In the genomic region with DNA sequence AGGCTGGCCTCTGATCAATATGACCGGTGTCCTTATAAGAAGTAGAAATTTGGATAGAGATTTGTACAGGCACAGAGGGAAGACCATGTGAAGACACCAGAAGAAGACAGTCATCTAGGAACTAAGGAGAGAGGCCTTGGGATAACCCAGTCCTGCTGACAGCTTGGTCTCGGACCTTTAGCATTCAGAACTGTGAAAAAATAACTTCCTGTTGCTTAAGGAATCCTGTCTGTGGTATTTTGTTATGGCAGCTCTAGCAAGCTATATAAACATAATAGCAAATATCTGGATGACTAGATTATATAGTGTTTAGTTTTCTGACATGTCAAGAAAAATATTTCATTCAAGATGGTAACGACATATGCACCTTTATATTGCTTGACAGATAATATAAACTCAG, we compare ENCODE assay signal across 22 cellular contexts.
DNase-seq lines count a peak whose midpoint lies in the region; ATAC-seq and TF ChIP-seq lines count a peak whose summit lies in the region.
"Had no signal": no experiment of that assay in that cellular context is flagged by ENCODE, and none has a peak within 500 bp of the region (broad histone marks: within the 10 kb centered on the region; RNA-seq: fewer than 3 reads in every experiment).

No MANE protein-coding gene starts in this region.

- H3K27ac ChIP-seq in HUES48 (ENCODE audit: low read depth, low read length) (peak overlapping the region; percentile 95), brain microvascular endothelial cell (no peak overlapping the region), iPS-20b (ENCODE audit: low read length) (no peak overlapping the region), breast epithelium (no peak overlapping the region)

- H3K27me3 Mint-ChIP-seq in CD14-positive monocyte (ENCODE audit: low read depth in 3 of 3), result no peaks in the 10 kb centered on the region

- no peaks in the 10 kb centered on the region for H3K36me3 Mint-ChIP-seq in CD14-positive monocyte
- H3K36me3 Mint-ChIP-seq: CD8-positive, alpha-beta T cell had no signal

- H3K4me1 Mint-ChIP-seq in CD14-positive monocyte, result peaks cover 30% of the 10 kb centered on the region

- ATAC-seq in GM19023 (IDR thresholded peaks at IDR 0.05; ENCODE audit: unreplicated experiment) (no peak), GM21526 (IDR thresholded peaks at IDR 0.05; ENCODE audit: low FRiP score, unreplicated experiment) (no peak)
- ATAC-seq: CD8-positive, alpha-beta T cell; HepG2; SK-N-SH treated with all-trans-retinoic acid at 6 μM for 48 hours had no signal

- in situ Hi-C loops in brain microvascular endothelial cell (cut with HindIII; ENCODE audit: low pct_ligation_motif_present, low sequenced_read_pairs), result no loop called here

- DNase-seq in CD14-positive monocyte (ENCODE audit: low spot score), result no peak
- DNase-seq in brain microvascular endothelial cell, result peak; percentile 43
- DNase-seq in NCI-H524 (lab: John Stamatoyannopoulos, UW), result no peak
- DNase-seq in breast epithelium (ENCODE audit: low spot score in 2 of 2), result no peak
- DNase-seq: BE2C; Calu3; CD8-positive, alpha-beta T cell; DMS53; GOT3; KG1; NCI-H1417 treated with DMSO at 0.1 percent for 48 hours; NCI-H187 treated with DMSO at 0.1 percent for 48 hours; NCI-H2227 treated with DMSO at 0.1 percent for 48 hours; NCI-H510A treated with DMSO at 0.1 percent for 48 hours; NCI-H82; SHP77 treated with DMSO at 0.1 percent for 48 hours had no signal

- TF ChIP-seq CTCF in CD14-positive monocyte (IDR thresholded peaks at IDR 0.05) (no peak), brain microvascular endothelial cell (IDR thresholded peaks at IDR 0.05; ENCODE audit: low read depth, low read length, missing control alignments) (no peak), breast epithelium (IDR thresholded peaks at IDR 0.05) (no peak)

- H3K36me3 ChIP-seq in HUES48 (ENCODE audit: control insufficient read depth, insufficient read depth, low read length), result no peaks in the 10 kb centered on the region
- H3K36me3 ChIP-seq in brain microvascular endothelial cell (replicated peaks), result no peaks in the 10 kb centered on the region
- H3K36me3 ChIP-seq in iPS-20b (ENCODE audit: insufficient read depth, low read depth, low read length), result no peaks in the 10 kb centered on the region
- H3K36me3 ChIP-seq in breast epithelium, result no peaks in the 10 kb centered on the region
- H3K36me3 ChIP-seq: BE2C had no signal

- H3K4me1 ChIP-seq in HUES48 (ENCODE audit: control insufficient read depth, insufficient read depth, low read length) (peaks cover 66% of the 10 kb centered on the region), iPS-20b (ENCODE audit: insufficient read depth, low read length) (peaks cover 62% of the 10 kb centered on the region), breast epithelium (no peaks in the 10 kb centered on the region)
- H3K4me1 ChIP-seq: BE2C had no signal

- H3K9ac ChIP-seq in HUES48 (ENCODE audit: low read depth, low read length) (no peak overlapping the region), iPS-20b (ENCODE audit: low read depth, low read length) (no peak overlapping the region)

- peak overlapping the region; percentile 2 to 76 for H3K4me3 Mint-ChIP-seq in CD14-positive monocyte
- H3K4me3 Mint-ChIP-seq: CD8-positive, alpha-beta T cell had no signal

- H3K9me3 ChIP-seq in HUES48 (ENCODE audit: control insufficient read depth, insufficient read depth, low read length) (peaks cover 8% of the 10 kb centered on the region), iPS-20b (ENCODE audit: insufficient read depth, low read depth, low read length) (no peaks in the 10 kb centered on the region), breast epithelium (no peaks in the 10 kb centered on the region)
- H3K9me3 ChIP-seq: BE2C had no signal

- H3K4me3 ChIP-seq in HUES48 (ENCODE audit: low read depth, low read length), result no peak overlapping the region
- H3K4me3 ChIP-seq in brain microvascular endothelial cell (ENCODE audit: low read depth, low read length), result no peak overlapping the region
- H3K4me3 ChIP-seq in iPS-20b (ENCODE audit: low read length), result 0 out of 2 replicates have a peak overlapping the region, but pooled peaks have one; percentile 43
- H3K4me3 ChIP-seq in breast epithelium, result no peak overlapping the region

- TF ChIP-seq POLR2A in breast epithelium (IDR thresholded peaks at IDR 0.05), result no peak

- H3K27me3 ChIP-seq in HUES48 (ENCODE audit: control insufficient read depth, insufficient read depth, low read length) (no peaks in the 10 kb centered on the region), brain microvascular endothelial cell (replicated peaks) (no peaks in the 10 kb centered on the region), iPS-20b (ENCODE audit: insufficient read depth, low read length) (no peaks in the 10 kb centered on the region), breast epithelium (no peaks in the 10 kb centered on the region)
- H3K27me3 ChIP-seq: BE2C had no signal

- H3K27ac Mint-ChIP-seq in CD14-positive monocyte, result no peak overlapping the region
- H3K27ac Mint-ChIP-seq: CD8-positive, alpha-beta T cell had no signal

- no peaks in the 10 kb centered on the region for H3K9me3 Mint-ChIP-seq in CD14-positive monocyte
- H3K9me3 Mint-ChIP-seq: CD8-positive, alpha-beta T cell had no signal

- intact Hi-C loops in CD14-positive monocyte (cut with micrococcal nuclease), result no loop called here
- intact Hi-C loops in breast epithelium (cut with DNase I; ENCODE audit: low total_unique reads), result no loop called here
